In the genomic region with DNA sequence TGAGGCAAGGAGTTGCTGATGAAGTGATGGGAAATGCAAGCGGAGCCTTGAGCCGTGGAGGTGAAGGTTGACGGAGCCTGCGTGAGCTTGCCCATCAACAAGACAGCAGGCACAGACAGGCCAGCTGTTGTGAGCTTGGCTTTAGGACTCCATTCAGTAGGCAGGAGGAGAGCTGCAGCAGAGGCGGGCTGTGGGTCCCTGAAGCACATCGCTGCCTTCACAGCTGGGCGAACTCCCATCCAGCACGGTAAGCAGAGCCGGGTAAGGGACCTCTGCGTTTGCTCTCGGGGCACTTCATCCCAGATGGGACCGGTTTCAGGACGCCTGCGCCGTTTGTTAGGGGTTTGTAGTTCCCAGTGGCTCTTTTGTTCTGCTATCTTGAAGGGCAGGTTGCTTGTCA, we compare ENCODE assay signal across 14 cellular contexts. TPM values are rescaled to one million over a fixed set of nuclear protein-coding genes. Genes with fewer than 3 reads are reported as not detected.
DNase-seq lines count a peak whose midpoint lies in the region; ATAC-seq, FAIRE-seq and TF ChIP-seq lines count a peak whose summit lies in the region.
"Had no signal": no experiment of that assay in that cellular context is flagged by ENCODE, and none has a peak within 500 bp of the region (broad histone marks: within the 10 kb centered on the region; RNA-seq: fewer than 3 reads in every experiment).

No MANE protein-coding gene starts in this region.

- H3K9ac ChIP-seq in SK-N-SH, result no peak overlapping the region
- H3K9ac ChIP-seq: parathyroid adenoma had no signal

- TF ChIP-seq POLR2A in suprapubic skin (IDR thresholded peaks at IDR 0.05), result no peak
- TF ChIP-seq POLR2A in GM18505 (IDR thresholded peaks at IDR 0.05; ENCODE audit: borderline replicate concordance, extremely low read depth, insufficient read depth, insufficient read length), result no peak

- H3K27me3 Mint-ChIP-seq in T-helper 17 cell, result peaks cover 10% of the 10 kb centered on the region

- no peak for FAIRE-seq in urothelium cell line (lab: Jason Lieb, UNC)

- H3K79me2 ChIP-seq in SK-N-SH (ENCODE audit: insufficient read depth), result no peaks in the 10 kb centered on the region
- H3K79me2 ChIP-seq: parathyroid adenoma had no signal

- WGBS in SK-N-SH (ENCODE audit: low lambda C conversion rate), result 9% methylated on average over 8 of the region's 15 CpGs
- WGBS in suprapubic skin, result 49% methylated on average over 5 of the region's 15 CpGs

- H3K4me3 Mint-ChIP-seq in T-helper 17 cell, result no peak overlapping the region
- H3K4me3 Mint-ChIP-seq: dendritic cell treated with granulocyte-macrophage colony-stimulating factor and Interleukin-4, amounts not matched to agents 40 ng/mL and 50 ng/mL, for 4 days; immature natural killer cell had no signal

- TF ChIP-seq CTCF in SK-N-SH (IDR thresholded peaks at IDR 0.05) (no peak), foreskin keratinocyte (conservative IDR thresholded peaks at IDR 0.05) (no peak), suprapubic skin (IDR thresholded peaks at IDR 0.05) (no peak)

- H3K27me3 ChIP-seq in SK-N-SH (ENCODE audit: insufficient read depth) (no peaks in the 10 kb centered on the region; the same call in 1 of the 2 replicates), SJCRH30 (no peaks in the 10 kb centered on the region), foreskin keratinocyte (no peaks in the 10 kb centered on the region), suprapubic skin (no peaks in the 10 kb centered on the region)
- H3K27me3 ChIP-seq: upper lobe of right lung had no signal

- H3K27ac ChIP-seq in SK-N-SH (ENCODE audit: low read depth in 2 of 2, low read length in 1 of 2) (no peak overlapping the region), SJCRH30 (no peak overlapping the region), foreskin keratinocyte (no peak overlapping the region), suprapubic skin (peak overlapping the region; percentile 75)
- H3K27ac ChIP-seq: parathyroid adenoma, upper lobe of right lung had no signal

- H3F3A ChIP-seq in SK-N-SH (replicated peaks; ENCODE audit: insufficient read depth), result no peaks in the 10 kb centered on the region

- no peak overlapping the region for H3K4me2 ChIP-seq in SK-N-SH

- H3K27ac Mint-ChIP-seq in T-helper 17 cell, result no peak overlapping the region
- H3K27ac Mint-ChIP-seq: dendritic cell treated with granulocyte-macrophage colony-stimulating factor and Interleukin-4, amounts not matched to agents 40 ng/mL and 50 ng/mL, for 4 days; immature natural killer cell had no signal

- no peaks in the 10 kb centered on the region for H3K9me2 ChIP-seq in SK-N-SH

- peak; percentile 64 for DNase-seq in SK-N-SH
- DNase-seq in SJCRH30, result peak; percentile 37 to 66
- DNase-seq in foreskin keratinocyte, result peak; percentile 50 to 74
- peak in 1 of 2 donors; percentile 50 for DNase-seq in suprapubic skin (ENCODE audit: low spot score in 2 of 2)
- no peak for DNase-seq in urothelium cell line (ENCODE audit: low spot score)
- DNase-seq in T-helper 17 cell, result no peak
- DNase-seq: immature natural killer cell, upper lobe of right lung had no signal

- H3K36me3 Mint-ChIP-seq in T-helper 17 cell (ENCODE audit: low read depth), result no peaks in the 10 kb centered on the region
- H3K36me3 Mint-ChIP-seq: immature natural killer cell had no signal

- no peak overlapping the region for H3K4me3 ChIP-seq in SK-N-SH (ENCODE audit: low read depth in 2 of 2, low read length in 1 of 2)
- no peak overlapping the region for H3K4me3 ChIP-seq in SJCRH30
- peak overlapping the region; percentile 36 for H3K4me3 ChIP-seq in suprapubic skin
- H3K4me3 ChIP-seq: upper lobe of right lung had no signal

- no peak overlapping the region for H2AFZ ChIP-seq in SK-N-SH (ENCODE audit: low read depth)
- H2AFZ ChIP-seq: parathyroid adenoma had no signal

- H3K4me1 Mint-ChIP-seq in T-helper 17 cell, result no peaks in the 10 kb centered on the region
- H3K4me1 Mint-ChIP-seq: immature natural killer cell had no signal

- POLR2A ChIA-PET in SK-N-SH (lab: Yijun Ruan, JAX), result no interaction called here

- no peak for TF ChIP-seq RAD21 in SK-N-SH (IDR thresholded peaks at IDR 0.05; ENCODE audit: low read length)

- no peaks in the 10 kb centered on the region for H4K20me1 ChIP-seq in SK-N-SH (ENCODE audit: insufficient read depth)

- ATAC-seq in SK-N-SH treated with all-trans-retinoic acid at 6 μM for 48 hours, result no peak
- peak; percentile 51 for ATAC-seq in foreskin keratinocyte
- no peak for ATAC-seq in GM18505 (IDR thresholded peaks at IDR 0.05; ENCODE audit: unreplicated experiment)
- no peak for ATAC-seq in T-helper 17 cell

- H3K36me3 ChIP-seq in SK-N-SH (replicated peaks in 1 of 2; ENCODE audit: control insufficient read depth in 1 of 2, insufficient read depth in 2 of 2, low read length in 1 of 2) (no peaks in the 10 kb centered on the region), SJCRH30 (no peaks in the 10 kb centered on the region), suprapubic skin (no peaks in the 10 kb centered on the region)
- H3K36me3 ChIP-seq: upper lobe of right lung had no signal

- H3K9me3 ChIP-seq in SK-N-SH (no peaks in the 10 kb centered on the region), SJCRH30 (replicated peaks) (no peaks in the 10 kb centered on the region), suprapubic skin (no peaks in the 10 kb centered on the region), T-helper 17 cell (ENCODE audit: control insufficient read depth, low read length, poor library complexity, severe bottlenecking) (no peaks in the 10 kb centered on the region)
- H3K9me3 ChIP-seq: upper lobe of right lung had no signal

- CTCF ChIA-PET in SK-N-SH (lab: Yijun Ruan, JAX), result interaction anchor here (0.9 to 1.5 kb wide), 2 partner anchors 11 to 207 kb away, joined by 3 to 4 read pairs; no protein-coding TSS in a partner anchor

- H3K4me1 ChIP-seq in SK-N-SH (ENCODE audit: control insufficient read depth in 1 of 2, insufficient read depth in 2 of 2, low read depth in 1 of 2, low read length in 1 of 2), result no peaks in the 10 kb centered on the region; a peak in 1 of 4 replicates
- no peaks in the 10 kb centered on the region for H3K4me1 ChIP-seq in SJCRH30
- H3K4me1 ChIP-seq in foreskin keratinocyte, result peaks cover 14% of the 10 kb centered on the region
- H3K4me1 ChIP-seq in suprapubic skin, result peaks cover 9% of the 10 kb centered on the region
- H3K4me1 ChIP-seq: parathyroid adenoma, upper lobe of right lung had no signal

- TF ChIP-seq EP300 in SK-N-SH (IDR thresholded peaks at IDR 0.05; ENCODE audit: borderline replicate concordance in 1 of 2, low read depth in 1 of 2, low read length in 1 of 2) (no peak), suprapubic skin (IDR thresholded peaks at IDR 0.05) (no peak)

TF ChIP-seq in SK-N-SH, 30 proteins besides CTCF, POLR2A, EP300 and RAD21 (continues in another document):
- no peak for TF ChIP-seq ELF1 (IDR thresholded peaks at IDR 0.05)
- TF ChIP-seq TAF1 (IDR thresholded peaks at IDR 0.05; ENCODE audit: borderline replicate concordance, low read depth, low read length), result no peak
- no peak for TF ChIP-seq POLR2AphosphoS5 (IDR thresholded peaks at IDR 0.05; ENCODE audit: low read depth, low read length)
- TF ChIP-seq EZH2phosphoT487 (IDR thresholded peaks at IDR 0.05; ENCODE audit: borderline replicate concordance, low read depth), result no peak
- no peak for TF ChIP-seq TEAD4 (IDR thresholded peaks at IDR 0.05; ENCODE audit: borderline replicate concordance, insufficient read depth)

TF ChIP-seq in SK-N-SH treated with all-trans-retinoic acid at 6 μM for 48 hours, 23 proteins besides CTCF, POLR2A, EP300 and RAD21 (continues in another document):
- TF ChIP-seq GLIS3 (CRISPR knock-in tag; IDR thresholded peaks at IDR 0.05), result no peak
- TF ChIP-seq ESRRG (CRISPR knock-in tag; IDR thresholded peaks at IDR 0.05), result no peak
- TF ChIP-seq, protein P1, sequence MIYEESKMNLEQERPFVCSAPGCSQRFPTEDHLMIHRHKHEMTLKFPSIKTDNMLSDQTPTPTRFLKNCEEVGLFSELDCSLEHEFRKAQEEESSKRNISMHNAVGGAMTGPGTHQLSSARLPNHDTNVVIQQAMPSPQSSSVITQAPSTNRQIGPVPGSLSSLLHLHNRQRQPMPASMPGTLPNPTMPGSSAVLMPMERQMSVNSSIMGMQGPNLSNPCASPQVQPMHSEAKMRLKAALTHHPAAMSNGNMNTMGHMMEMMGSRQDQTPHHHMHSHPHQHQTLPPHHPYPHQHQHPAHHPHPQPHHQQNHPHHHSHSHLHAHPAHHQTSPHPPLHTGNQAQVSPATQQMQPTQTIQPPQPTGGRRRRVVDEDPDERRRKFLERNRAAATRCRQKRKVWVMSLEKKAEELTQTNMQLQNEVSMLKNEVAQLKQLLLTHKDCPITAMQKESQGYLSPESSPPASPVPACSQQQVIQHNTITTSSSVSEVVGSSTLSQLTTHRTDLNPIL (CRISPR knock-in tag; IDR thresholded peaks at IDR 0.05; ENCODE audit: low read depth), result no peak
- TF ChIP-seq TOX (CRISPR knock-in tag; IDR thresholded peaks at IDR 0.05; ENCODE audit: borderline replicate concordance), result no peak
- no peak for TF ChIP-seq ZFP30 (CRISPR knock-in tag; IDR thresholded peaks at IDR 0.05)
- no peak for TF ChIP-seq BACH2 (CRISPR knock-in tag; IDR thresholded peaks at IDR 0.05; ENCODE audit: borderline replicate concordance)
- no peak for TF ChIP-seq ZNF565 (CRISPR knock-in tag; conservative IDR thresholded peaks at IDR 0.05; ENCODE audit: low read depth)
- no peak for TF ChIP-seq OSR1 (CRISPR knock-in tag; IDR thresholded peaks at IDR 0.05)
- TF ChIP-seq ZNF70 (CRISPR knock-in tag; IDR thresholded peaks at IDR 0.05), result no peak
- no peak for TF ChIP-seq SNAI2 (CRISPR knock-in tag; IDR thresholded peaks at IDR 0.05)
- TF ChIP-seq ARNTL (CRISPR knock-in tag; IDR thresholded peaks at IDR 0.05; ENCODE audit: borderline replicate concordance, low read depth), result no peak

RNA-seq across cellular contexts. Expression of a gene that starts 54.8 kb away (rescaled TPM):
- not detected in 2 replicates for polyA plus RNA-seq in SK-N-SH (2012; rRNA removed)
- not detected in 2 replicates for polyA plus RNA-seq in SK-N-SH (2012; cell fraction: cytosol; rRNA removed)
- not detected in 2 replicates for polyA plus RNA-seq in SK-N-SH (2012; cell fraction: nucleus; rRNA removed)
- not detected in 2 replicates for total RNA-seq in SJCRH30 (2014; rRNA removed; shearing (Covaris generic))
- total RNA-seq in foreskin keratinocyte, result not detected in 2 replicates
- 0.09 TPM in 1 of 2 replicates, not detected in the other for polyA plus RNA-seq in foreskin keratinocyte
- 1 to 10 TPM in 2 of 4 donors, not detected in 2; 1.1 to 2.3 TPM for total RNA-seq in suprapubic skin
- not detected for total RNA-seq in T-helper 17 cell
- total RNA-seq: A673, HT1080 had no signal
- polyA plus RNA-seq: immature natural killer cell had no signal

Comparison
In these comparisons a context has a peak if more than half of its experiments do, and no peak if none do; other contexts are left out.
1. DNase-seq: peak in SK-N-SH (single experiment), SJCRH30 (2 of 2) and foreskin keratinocyte (2 of 2); none in urothelium cell line (single experiment) and T-helper 17 cell (0 of 3).